In genomic region chr10:11856089-11856488, GRCh38 we compare ENCODE assay signal across 31 cellular contexts. TPM values are rescaled to one million over a fixed set of nuclear protein-coding genes. Genes with fewer than 3 reads are reported as not detected.
"Had no signal": no experiment of that assay in that cellular context is flagged by ENCODE, and none has a peak within 500 bp of the region (broad histone marks: within the 10 kb centered on the region; RNA-seq: fewer than 3 reads in every experiment).

No MANE protein-coding gene starts in this region.

- H3K4me1 Mint-ChIP-seq: activated CD4-positive, alpha-beta memory T cell treated with anti-CD3 and anti-CD28 coated beads, Interleukin-2, amount 10 ng/mL, durations not matched to agents 7 days and 5 days; activated CD4-positive, alpha-beta T cell treated with anti-CD3 and anti-CD28 coated beads for 36 hours; activated CD4-positive, alpha-beta T cell treated with anti-CD3 and anti-CD28 coated beads, Interleukin-2, amount 10 ng/mL, durations not matched to agents 24 days and 14 days; activated naive CD4-positive, alpha-beta T cell treated with anti-CD3 and anti-CD28 coated beads, Interleukin-2, amount 10 ng/mL, durations not matched to agents 7 days and 5 days; activated naive CD8-positive, alpha-beta T cell treated with anti-CD3 and anti-CD28 coated beads, Interleukin-2, amount 10 ng/mL, durations not matched to agents 7 days and 5 days; brain; endodermal cell had no signal

- DNase-seq: activated CD4-positive, alpha-beta memory T cell treated with anti-CD3 and anti-CD28 coated beads, Interleukin-2, amount 10 ng/mL, durations not matched to agents 7 days and 5 days; activated CD4-positive, alpha-beta T cell treated with anti-CD3 and anti-CD28 coated beads for 36 hours; activated CD4-positive, alpha-beta T cell treated with anti-CD3 and anti-CD28 coated beads, Interleukin-2, amount 10 ng/mL, durations not matched to agents 24 days and 14 days; activated CD4-positive, alpha-beta T cell treated with anti-CD3 and anti-CD28 coated beads, Interleukin-2, amount 50 U/mL, for 4 hours; activated CD4-positive, CD25-positive, alpha-beta regulatory T cell; activated CD4-positive, CD25-positive, alpha-beta regulatory T cell treated with anti-CD3 and anti-CD28 coated beads, Interleukin-2, amount 50 U/mL, for 72 hours; activated CD8-positive, alpha-beta memory T cell treated with anti-CD3 and anti-CD28 coated beads, Interleukin-2, amount 50 U/mL, for 48 hours; activated gamma-delta T cell; activated naive CD4-positive, alpha-beta T cell; activated naive CD4-positive, alpha-beta T cell treated with anti-CD3 and anti-CD28 coated beads, Interleukin-2, amount 10 ng/mL, durations not matched to agents 7 days and 5 days; activated naive CD8-positive, alpha-beta T cell treated with anti-CD3 and anti-CD28 coated beads, Interleukin-2, amount 10 ng/mL, durations not matched to agents 7 days and 5 days; activated T-cell treated with anti-CD3 and anti-CD28 coated beads for 4 hours; activated T-cell treated with anti-CD3 and anti-CD28 coated beads, Interleukin-2, amount 50 U/mL, for 24 hours; activated T-cell treated with anti-CD3 and anti-CD28 coated beads, Interleukin-2, amount 50 U/mL, for 72 hours; central memory CD4-positive, alpha-beta T cell; cerebellar nuclear complex; colonic mucosa; effector memory CD4-positive, alpha-beta T cell; endodermal cell; erythroblast; foreskin keratinocyte; heart right ventricle; T-helper 2 cell had no signal

- H3K4me1 ChIP-seq: ascending aorta, breast epithelium, colonic mucosa, esophagus muscularis mucosa, foreskin keratinocyte, gastroesophageal sphincter, heart right ventricle had no signal

- H3K27me3 Mint-ChIP-seq: brain had no signal

- H3K4me3 ChIP-seq: ascending aorta, breast epithelium, cardiac muscle cell, colonic mucosa, esophagus muscularis mucosa, gastroesophageal sphincter, heart right ventricle had no signal

- H3K36me3 Mint-ChIP-seq: activated naive CD4-positive, alpha-beta T cell treated with anti-CD3 and anti-CD28 coated beads, Interleukin-2, amount 10 ng/mL, durations not matched to agents 7 days and 5 days; activated naive CD4-positive, alpha-beta T cell treated with anti-CD3 and anti-CD28 coated beads, Interleukin-2, amount 50 U/mL, for 72 hours; activated naive CD8-positive, alpha-beta T cell treated with anti-CD3 and anti-CD28 coated beads, Interleukin-2, amount 10 ng/mL, durations not matched to agents 7 days and 5 days had no signal

- H3K27ac Mint-ChIP-seq: activated CD4-positive, alpha-beta memory T cell treated with anti-CD3 and anti-CD28 coated beads, Interleukin-2, amount 10 ng/mL, durations not matched to agents 7 days and 5 days; activated CD4-positive, alpha-beta T cell treated with anti-CD3 and anti-CD28 coated beads for 36 hours; activated CD4-positive, alpha-beta T cell treated with anti-CD3 and anti-CD28 coated beads, Interleukin-2, amount 10 ng/mL, durations not matched to agents 24 days and 14 days; activated naive CD4-positive, alpha-beta T cell treated with anti-CD3 and anti-CD28 coated beads, Interleukin-2, amount 10 ng/mL, durations not matched to agents 7 days and 5 days; activated naive CD4-positive, alpha-beta T cell treated with anti-CD3 and anti-CD28 coated beads, Interleukin-2, amount 50 U/mL, for 72 hours; activated naive CD8-positive, alpha-beta T cell treated with anti-CD3 and anti-CD28 coated beads, Interleukin-2, amount 10 ng/mL, durations not matched to agents 7 days and 5 days; activated T-cell treated with anti-CD3 and anti-CD28 coated beads, Interleukin-2, amount 50 U/mL, for 24 hours; activated T-cell treated with anti-CD3 and anti-CD28 coated beads, Interleukin-2, amount 50 U/mL, for 72 hours; brain; endodermal cell had no signal

- H3K27me3 ChIP-seq: ascending aorta, breast epithelium, cardiac muscle cell, colonic mucosa, esophagus muscularis mucosa, foreskin keratinocyte, gastroesophageal sphincter, heart right ventricle had no signal

- ATAC-seq: activated CD4-positive, alpha-beta T cell treated with anti-CD3 and anti-CD28 coated beads for 36 hours; activated naive CD4-positive, alpha-beta T cell treated with anti-CD3 and anti-CD28 coated beads, Interleukin-2, amount 50 U/mL, for 72 hours; activated T-cell treated with anti-CD3 and anti-CD28 coated beads, Interleukin-2, amount 50 U/mL, for 72 hours; gastroesophageal sphincter; heart right ventricle had no signal

- H3K9me3 Mint-ChIP-seq: activated CD4-positive, alpha-beta memory T cell treated with anti-CD3 and anti-CD28 coated beads, Interleukin-2, amount 10 ng/mL, durations not matched to agents 7 days and 5 days; activated CD4-positive, alpha-beta T cell treated with anti-CD3 and anti-CD28 coated beads, Interleukin-2, amount 10 ng/mL, durations not matched to agents 24 days and 14 days; activated naive CD4-positive, alpha-beta T cell treated with anti-CD3 and anti-CD28 coated beads, Interleukin-2, amount 10 ng/mL, durations not matched to agents 7 days and 5 days; activated naive CD4-positive, alpha-beta T cell treated with anti-CD3 and anti-CD28 coated beads, Interleukin-2, amount 50 U/mL, for 72 hours; activated naive CD8-positive, alpha-beta T cell treated with anti-CD3 and anti-CD28 coated beads, Interleukin-2, amount 10 ng/mL, durations not matched to agents 7 days and 5 days; activated T-cell treated with anti-CD3 and anti-CD28 coated beads, Interleukin-2, amount 50 U/mL, for 24 hours; activated T-cell treated with anti-CD3 and anti-CD28 coated beads, Interleukin-2, amount 50 U/mL, for 72 hours; endodermal cell had no signal

- H3K9me3 ChIP-seq: ascending aorta, breast epithelium, colonic mucosa, esophagus muscularis mucosa, gastroesophageal sphincter, heart right ventricle had no signal

- H3K27ac ChIP-seq: ascending aorta, breast epithelium, cardiac muscle cell, colonic mucosa, esophagus muscularis mucosa, foreskin keratinocyte, gastroesophageal sphincter, heart right ventricle had no signal

- H3K4me3 Mint-ChIP-seq: activated CD4-positive, alpha-beta memory T cell treated with anti-CD3 and anti-CD28 coated beads, Interleukin-2, amount 10 ng/mL, durations not matched to agents 7 days and 5 days; activated CD4-positive, alpha-beta T cell treated with anti-CD3 and anti-CD28 coated beads for 36 hours; activated CD4-positive, alpha-beta T cell treated with anti-CD3 and anti-CD28 coated beads, Interleukin-2, amount 10 ng/mL, durations not matched to agents 24 days and 14 days; activated naive CD4-positive, alpha-beta T cell treated with anti-CD3 and anti-CD28 coated beads, Interleukin-2, amount 10 ng/mL, durations not matched to agents 7 days and 5 days; activated naive CD8-positive, alpha-beta T cell treated with anti-CD3 and anti-CD28 coated beads, Interleukin-2, amount 10 ng/mL, durations not matched to agents 7 days and 5 days; activated T-cell treated with anti-CD3 and anti-CD28 coated beads, Interleukin-2, amount 50 U/mL, for 24 hours; activated T-cell treated with anti-CD3 and anti-CD28 coated beads, Interleukin-2, amount 50 U/mL, for 72 hours; brain; endodermal cell had no signal

- H3K36me3 ChIP-seq: breast epithelium, cardiac muscle cell, colonic mucosa, esophagus muscularis mucosa, gastroesophageal sphincter had no signal

RNA-seq across cellular contexts. Expression of gene PROSER2, which starts 32.9 kb away (rescaled TPM):
- total RNA-seq: T-helper 1 cell treated with Interleukin-12 subunit alpha and Interleukin-12 subunit beta and Interleukin-4 antibody, amounts not matched to agents 30 ng/mL and 1 ng/mL, for 36 hours had no signal
